8 cellular contexts compared by ENCODE assay signal in genomic region chr15:80615783-80616391, GRCh38.
DNase-seq lines count a peak whose midpoint lies in the region; ATAC-seq and TF ChIP-seq lines count a peak whose summit lies in the region.

No MANE protein-coding gene starts in this region.

- in situ Hi-C loops in SK-MEL-5 (cut with HindIII; ENCODE audit: low pct_unique_long_range_greater_than_20kb, low sequenced_read_pairs) = no loop called here

- H3K27me3 ChIP-seq in upper lobe of left lung = no peaks in the 10 kb centered on the region
- H3K27me3 ChIP-seq in CD8-positive, alpha-beta memory T cell (ENCODE audit: insufficient read depth, low read length, poor library complexity, severe bottlenecking) = peaks cover 4% of the 10 kb centered on the region

- 43 to 56% methylated on average over 14 of the region's 14 CpGs for WGBS in upper lobe of left lung, 2 donors

- H3K36me3 ChIP-seq in upper lobe of left lung = no peaks in the 10 kb centered on the region
- H3K36me3 ChIP-seq in CD8-positive, alpha-beta memory T cell (ENCODE audit: insufficient read depth, low read length) = no peaks in the 10 kb centered on the region

- intact Hi-C loops in left cardiac atrium (cut with DNase I) = loop anchor here in 1 of 2 donors (5.0 kb wide), 1 partner anchor 161 kb away; the partner anchor contains the start of gene CEMIP

- CTCF ChIA-PET in CD8-positive, alpha-beta memory T cell (lab: Charles Lee) = no interaction called here

- H3K4me1 ChIP-seq in upper lobe of left lung = peaks cover 7 to 24% (median 18%) of the 10 kb centered on the region in 4 donors
- no peaks in the 10 kb centered on the region for H3K4me1 ChIP-seq in CD8-positive, alpha-beta memory T cell (ENCODE audit: insufficient read depth, low read length)

- TF ChIP-seq CTCF in upper lobe of left lung (IDR thresholded peaks at IDR 0.05) = no peak

- H3K27ac Mint-ChIP-seq in CD8-positive, alpha-beta memory T cell = no peak overlapping the region

- H3K4me1 Mint-ChIP-seq in CD8-positive, alpha-beta memory T cell = no peaks in the 10 kb centered on the region

- H3K4me3 ChIP-seq in upper lobe of left lung = no peak overlapping the region
- no peak overlapping the region for H3K4me3 ChIP-seq in CD8-positive, alpha-beta memory T cell (ENCODE audit: low read length)

- no peaks in the 10 kb centered on the region for H3K36me3 Mint-ChIP-seq in CD8-positive, alpha-beta memory T cell

- H3K27me3 Mint-ChIP-seq in CD8-positive, alpha-beta memory T cell = peaks cover 11 to 38% of the 10 kb centered on the region in 2 donors

- no peak overlapping the region for H3K4me3 Mint-ChIP-seq in CD8-positive, alpha-beta memory T cell

- DNase-seq in NCI-H146 (lab: John Stamatoyannopoulos, UW) = peak; percentile 26
- DNase-seq in NCI-H146 treated with DMSO at 0.1 percent for 48 hours (lab: John Stamatoyannopoulos, UW; ENCODE audit: unreplicated experiment) = no peak
- peak; percentile 12 for DNase-seq in SK-MEL-5 (ENCODE audit: low read depth, low spot score)
- peak; percentile 76 for DNase-seq in left cardiac atrium
- peak in 1 of 2 donors; percentile 80 for DNase-seq in upper lobe of left lung
- no peak for DNase-seq in NK-92 (lab: John Stamatoyannopoulos, UW; ENCODE audit: unreplicated experiment)
- no peak for DNase-seq in CD8-positive, alpha-beta memory T cell

- no peak for TF ChIP-seq EP300 in upper lobe of left lung (IDR thresholded peaks at IDR 0.05)

- peak overlapping the region in 3 of 4 donors; percentile 33 to 43 (median 41) for H3K27ac ChIP-seq in upper lobe of left lung
- H3K27ac ChIP-seq in CD8-positive, alpha-beta memory T cell (ENCODE audit: low read depth, low read length) = no peak overlapping the region

- H3K9me3 ChIP-seq in upper lobe of left lung = no peaks in the 10 kb centered on the region
- H3K9me3 ChIP-seq in CD8-positive, alpha-beta memory T cell (ENCODE audit: low read length) = no peaks in the 10 kb centered on the region

- H3K9me3 Mint-ChIP-seq in CD8-positive, alpha-beta memory T cell = no peaks in the 10 kb centered on the region

- POLR2A ChIA-PET in CD8-positive, alpha-beta memory T cell (lab: Charles Lee) = no interaction called here

- TF ChIP-seq POLR2A in upper lobe of left lung (IDR thresholded peaks at IDR 0.05) = no peak

- ATAC-seq in left cardiac atrium (peak; percentile 76 to 82), upper lobe of left lung (ENCODE audit: low FRiP score in 2 of 2) (peak; percentile 55 to 73), HG03432 (IDR thresholded peaks at IDR 0.05; ENCODE audit: unreplicated experiment) (no peak)

Comparison
In these comparisons a context has a peak if more than half of its experiments do, and no peak if none do; other contexts are left out.
1. DNase-seq: peak in NCI-H146 (single experiment), SK-MEL-5 (single experiment) and left cardiac atrium (single experiment); none in NCI-H146 treated with DMSO at 0.1 percent for 48 hours (single experiment), NK-92 (single experiment) and CD8-positive, alpha-beta memory T cell (0 of 5).